In the genomic region with DNA sequence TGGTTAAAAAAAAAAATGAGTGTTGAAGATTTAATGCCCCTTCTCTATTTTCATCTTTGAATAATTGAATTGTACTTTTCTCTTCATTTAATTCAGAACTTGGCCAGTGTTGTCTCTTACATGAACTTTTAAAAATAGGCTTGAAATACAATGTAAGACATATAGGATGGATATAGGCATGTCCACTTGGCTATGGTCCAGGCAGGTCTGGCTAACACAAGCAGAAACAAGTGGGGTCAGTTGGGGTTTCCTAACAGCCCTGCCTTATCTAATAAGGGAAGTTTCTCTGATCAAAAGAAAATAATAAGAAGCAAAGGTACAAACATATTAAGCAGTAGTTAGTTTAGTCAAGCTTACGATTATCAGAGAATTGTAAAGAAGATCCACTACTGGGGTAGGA, we compare ENCODE assay signal across 19 cellular contexts. TPM values are rescaled to one million over a fixed set of nuclear protein-coding genes. Genes with fewer than 3 reads are reported as not detected.
A peak's percentile ranks its signal among the peaks of the same experiment; 100 is the strongest.
DNase-seq lines count a peak whose midpoint lies in the region; ATAC-seq and TF ChIP-seq lines count a peak whose summit lies in the region.
"Had no signal": no experiment of that assay in that cellular context is flagged by ENCODE, and none has a peak within 500 bp of the region (broad histone marks: within the 10 kb centered on the region; RNA-seq: fewer than 3 reads in every experiment).

No MANE protein-coding gene starts in this region.

- no peak overlapping the region for H3K4me3 Mint-ChIP-seq in activated CD8-positive, alpha-beta memory T cell treated with anti-CD3 and anti-CD28 coated beads, Interleukin-2, amount 10 ng/mL, durations not matched to agents 7 days and 5 days
- H3K4me3 Mint-ChIP-seq in brain (peak overlapping the region in 4 of 5 experiments; percentile 3 to 62 (median 12)), memory B cell (no peak overlapping the region), mesothelial cell of epicardium (no peak overlapping the region)
- H3K4me3 Mint-ChIP-seq: B cell; CD8-positive, alpha-beta T cell had no signal

- intact Hi-C loops in ovary (cut with DNase I): loop anchor here in 2 of 4 donors (2.0 to 10.0 kb wide), 5 partner anchors 52 to 205 kb away; no protein-coding TSS in a partner anchor

- H3K4me3 ChIP-seq in ovary: no peak overlapping the region
- H3K4me3 ChIP-seq: BLaER1 treated with 17β-estradiol and CSF1 and Interleukin-3, amounts not matched to agents 10 nM and 100 nM; GM12878 had no signal

- 94 to 96% (median 95%) methylated on average over 1 of the region's 1 CpG for WGBS in ovary, 3 donors

- peaks cover under 1% of the 10 kb centered on the region for H3K4me1 Mint-ChIP-seq in activated CD8-positive, alpha-beta memory T cell treated with anti-CD3 and anti-CD28 coated beads, Interleukin-2, amount 10 ng/mL, durations not matched to agents 7 days and 5 days
- peaks cover 31% of the 10 kb centered on the region for H3K4me1 Mint-ChIP-seq in brain
- H3K4me1 Mint-ChIP-seq in memory B cell: no peaks in the 10 kb centered on the region
- peaks cover 2% of the 10 kb centered on the region for H3K4me1 Mint-ChIP-seq in mesothelial cell of epicardium
- H3K4me1 Mint-ChIP-seq: B cell had no signal

- H3K9me3 ChIP-seq in ovary: no peaks in the 10 kb centered on the region
- H3K9me3 ChIP-seq: BLaER1 treated with 17β-estradiol and CSF1 and Interleukin-3, amounts not matched to agents 10 nM and 100 nM had no signal

- H3K27ac Mint-ChIP-seq in activated CD8-positive, alpha-beta memory T cell treated with anti-CD3 and anti-CD28 coated beads, Interleukin-2, amount 10 ng/mL, durations not matched to agents 7 days and 5 days: peak overlapping the region; percentile 15
- no peak overlapping the region for H3K27ac Mint-ChIP-seq in brain
- H3K27ac Mint-ChIP-seq in memory B cell: peak overlapping the region; percentile 4
- H3K27ac Mint-ChIP-seq in mesothelial cell of epicardium: no peak overlapping the region
- H3K27ac Mint-ChIP-seq: B cell; CD8-positive, alpha-beta T cell had no signal

- no peaks in the 10 kb centered on the region for H3K9me3 Mint-ChIP-seq in activated CD8-positive, alpha-beta memory T cell treated with anti-CD3 and anti-CD28 coated beads, Interleukin-2, amount 10 ng/mL, durations not matched to agents 7 days and 5 days (ENCODE audit: low read depth)
- H3K9me3 Mint-ChIP-seq in brain: no peaks in the 10 kb centered on the region
- no peaks in the 10 kb centered on the region for H3K9me3 Mint-ChIP-seq in memory B cell
- no peaks in the 10 kb centered on the region for H3K9me3 Mint-ChIP-seq in mesothelial cell of epicardium
- H3K9me3 Mint-ChIP-seq: CD8-positive, alpha-beta T cell had no signal

- no peak for TF ChIP-seq POLR2A in ovary (IDR thresholded peaks at IDR 0.05)

- H3K27ac ChIP-seq in ovary: no peak overlapping the region
- H3K27ac ChIP-seq: BLaER1 treated with 17β-estradiol and CSF1 and Interleukin-3, amounts not matched to agents 10 nM and 100 nM had no signal

- CTCF ChIA-PET in activated CD8-positive, alpha-beta memory T cell treated with anti-CD3 and anti-CD28 coated beads, Interleukin-2, amount 10 ng/mL, durations not matched to agents 7 days and 5 days (lab: Charles Lee): interaction anchor here (1.1 to 8.1 kb wide), 3 partner anchors 9 to 59 kb away, joined by 3 to 163 read pairs (median 5); no protein-coding TSS in a partner anchor

- TF ChIP-seq EP300 in ovary (IDR thresholded peaks at IDR 0.05): no peak

- H3K36me3 Mint-ChIP-seq in activated CD8-positive, alpha-beta memory T cell treated with anti-CD3 and anti-CD28 coated beads, Interleukin-2, amount 10 ng/mL, durations not matched to agents 7 days and 5 days: peaks cover 42% of the 10 kb centered on the region
- peaks cover 14% of the 10 kb centered on the region for H3K36me3 Mint-ChIP-seq in brain
- no peaks in the 10 kb centered on the region for H3K36me3 Mint-ChIP-seq in memory B cell
- H3K36me3 Mint-ChIP-seq in mesothelial cell of epicardium: peaks cover 10% of the 10 kb centered on the region
- H3K36me3 Mint-ChIP-seq: CD8-positive, alpha-beta T cell had no signal

- H3K36me3 ChIP-seq in ovary: no peaks in the 10 kb centered on the region

- TF ChIP-seq CTCF in brain (conservative IDR thresholded peaks at IDR 0.05) (no peak), mesothelial cell of epicardium (IDR thresholded peaks at IDR 0.05; ENCODE audit: unreplicated experiment) (no peak), ovary (IDR thresholded peaks at IDR 0.05) (no peak)

- H3K27me3 ChIP-seq in ovary: no peaks in the 10 kb centered on the region
- H3K27me3 ChIP-seq: BLaER1 treated with 17β-estradiol and CSF1 and Interleukin-3, amounts not matched to agents 10 nM and 100 nM had no signal

- ATAC-seq in activated CD8-positive, alpha-beta memory T cell treated with anti-CD3 and anti-CD28 coated beads, Interleukin-2, amount 10 ng/mL, durations not matched to agents 7 days and 5 days: no peak
- no peak for ATAC-seq in memory B cell (ENCODE audit: low read depth)
- ATAC-seq: CD8-positive, alpha-beta T cell; GM12878; HCT116; HepG2 had no signal

- H3K4me1 ChIP-seq in ovary (ENCODE audit: insufficient read depth): no peaks in the 10 kb centered on the region
- H3K4me1 ChIP-seq: BLaER1 treated with 17β-estradiol and CSF1 and Interleukin-3, amounts not matched to agents 10 nM and 100 nM had no signal

- no peak for DNase-seq in activated CD8-positive, alpha-beta memory T cell treated with anti-CD3 and anti-CD28 coated beads, Interleukin-2, amount 10 ng/mL, durations not matched to agents 7 days and 5 days
- no peak for DNase-seq in activated CD8-positive, alpha-beta memory T cell treated with anti-CD3 and anti-CD28 coated beads for 24 hours
- no peak for DNase-seq in memory B cell (ENCODE audit: low spot score in 2 of 2)
- no peak for DNase-seq in mesothelial cell of epicardium (ENCODE audit: low spot score in 2 of 2, unreplicated experiment in 2 of 2)
- DNase-seq in NCI-H69 (lab: John Stamatoyannopoulos, UW): no peak
- no peak for DNase-seq in ovary
- DNase-seq: Calu3; CD8-positive, alpha-beta T cell; DMS53; DND-41; EL; GOT3; H7 had no signal

- H3K27me3 Mint-ChIP-seq in activated CD8-positive, alpha-beta memory T cell treated with anti-CD3 and anti-CD28 coated beads, Interleukin-2, amount 10 ng/mL, durations not matched to agents 7 days and 5 days: no peaks in the 10 kb centered on the region
- no peaks in the 10 kb centered on the region for H3K27me3 Mint-ChIP-seq in brain
- H3K27me3 Mint-ChIP-seq in memory B cell: no peaks in the 10 kb centered on the region
- H3K27me3 Mint-ChIP-seq in mesothelial cell of epicardium (ENCODE audit: low read depth): no peaks in the 10 kb centered on the region
- H3K27me3 Mint-ChIP-seq: B cell had no signal

RNA-seq across cellular contexts. Expression of a gene that starts 19.1 kb away (rescaled TPM):
- 1 to 10 TPM; 1.0 to 1.7 TPM for total RNA-seq in activated CD8-positive, alpha-beta memory T cell treated with anti-CD3 and anti-CD28 coated beads, Interleukin-2, amount 10 ng/mL, durations not matched to agents 7 days and 5 days
- polyA plus RNA-seq in brain (ENCODE audit: insufficient read depth, low read depth, low replicate concordance) (8.8 TPM), ovary (under 1 TPM; 0.47 to 0.52 TPM)
- total RNA-seq in mesothelial cell of epicardium (10.1 to 11.1 TPM (median 10.2 TPM) in 3 replicates), ovary (1 to 10 TPM in 6 of 7 donors, under 1 TPM in 1; 0.36 to 6.7 (median 1.6) TPM)
- polyA plus RNA-seq: HepG2 had no signal

RNA-seq across cellular contexts. Expression of a gene that starts 58.9 kb away (rescaled TPM):
- 100 to 1,000 TPM in 1 of 2 experiments, 10 to 100 TPM in 1; 89.5 to 107 TPM for total RNA-seq in activated CD8-positive, alpha-beta memory T cell treated with anti-CD3 and anti-CD28 coated beads, Interleukin-2, amount 10 ng/mL, durations not matched to agents 7 days and 5 days
- polyA plus RNA-seq in brain (ENCODE audit: insufficient read depth, low read depth, low replicate concordance) (22.6 TPM), ovary (1 to 10 TPM; 1.0 to 1.4 TPM)
- total RNA-seq in mesothelial cell of epicardium (29.0 to 38.2 TPM (median 35.5 TPM) in 3 replicates), ovary (1 to 10 TPM in 3 of 7 donors, under 1 TPM in 3, not detected in 1; 0.43 to 2.4 (median 1.1) TPM)

Comparison
In these comparisons a context has a peak if more than half of its experiments do, and no peak if none do; other contexts are left out.
1. H3K27ac Mint-ChIP-seq: peak in activated CD8-positive, alpha-beta memory T cell treated with anti-CD3 and anti-CD28 coated beads, Interleukin-2, amount 10 ng/mL, durations not matched to agents 7 days and 5 days (single experiment) and memory B cell (single experiment); none in brain (0 of 5) and mesothelial cell of epicardium (single experiment).
2. H3K4me3 Mint-ChIP-seq: peak in brain (4 of 5); none in activated CD8-positive, alpha-beta memory T cell treated with anti-CD3 and anti-CD28 coated beads, Interleukin-2, amount 10 ng/mL, durations not matched to agents 7 days and 5 days (single experiment), memory B cell (single experiment) and mesothelial cell of epicardium (single experiment).